ENCODE assay signal across 13 cellular contexts in the genomic region with DNA sequence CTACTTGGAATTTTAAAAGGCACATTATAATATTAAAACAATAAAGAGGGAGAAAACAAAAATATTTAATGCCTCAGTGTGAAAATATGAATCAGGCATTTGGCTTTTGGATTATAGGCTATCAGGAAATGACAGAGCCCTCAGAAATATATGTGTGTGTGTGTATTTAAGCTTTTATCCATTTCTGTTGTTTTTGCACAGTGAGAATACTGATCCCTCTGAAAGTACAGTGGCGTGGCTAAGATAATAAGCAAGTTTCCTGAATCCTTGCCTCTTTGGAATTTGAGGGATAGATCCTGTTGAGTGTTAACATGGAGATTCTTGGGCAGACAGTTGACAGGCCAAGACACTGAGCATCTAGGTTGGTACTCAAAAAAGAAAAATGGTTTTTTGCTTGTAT.
DNase-seq lines count a peak whose midpoint lies in the region; FAIRE-seq and TF ChIP-seq lines count a peak whose summit lies in the region.
"Had no signal": no experiment of that assay in that cellular context is flagged by ENCODE, and none has a peak within 500 bp of the region (broad histone marks: within the 10 kb centered on the region; RNA-seq: fewer than 3 reads in every experiment).

No MANE protein-coding gene starts in this region.

- no peaks in the 10 kb centered on the region for H3K36me3 ChIP-seq in GM23248 (ENCODE audit: low read depth)
- H3K36me3 ChIP-seq in astrocyte (ENCODE audit: insufficient read depth, low read length): no peaks in the 10 kb centered on the region
- H3K36me3 ChIP-seq in smooth muscle cell (ENCODE audit: low read depth): no peaks in the 10 kb centered on the region
- H3K36me3 ChIP-seq: BLaER1 had no signal

- H3F3A ChIP-seq in GM23248 (ENCODE audit: insufficient read depth): no peaks in the 10 kb centered on the region; the same call in 1 of the 2 replicates
- H3F3A ChIP-seq in smooth muscle cell (ENCODE audit: low read depth): no peaks in the 10 kb centered on the region

- H2AFZ ChIP-seq in GM23248 (peak overlapping the region; percentile 58; the same call in 1 of the 2 replicates), astrocyte (ENCODE audit: low read depth, low read length) (peak overlapping the region; percentile 31), smooth muscle cell (ENCODE audit: low read depth) (peak overlapping the region; percentile 52)

- no peaks in the 10 kb centered on the region for H3K36me3 Mint-ChIP-seq in astrocyte (ENCODE audit: low read depth, unreplicated experiment)
- H3K36me3 Mint-ChIP-seq: CD8-positive, alpha-beta memory T cell had no signal

- H3K27ac Mint-ChIP-seq in astrocyte (ENCODE audit: unreplicated experiment): no peak overlapping the region
- H3K27ac Mint-ChIP-seq: CD8-positive, alpha-beta memory T cell had no signal

- H3K9ac ChIP-seq in GM23248 (no peak overlapping the region), astrocyte (ENCODE audit: low read length) (no peak overlapping the region), smooth muscle cell (ENCODE audit: low read depth) (no peak overlapping the region)
- H3K9ac ChIP-seq: BLaER1 had no signal

- H3K9me2 ChIP-seq in GM23248 (ENCODE audit: insufficient read depth): no peaks in the 10 kb centered on the region

- H3K27me3 Mint-ChIP-seq in astrocyte (ENCODE audit: low read depth, unreplicated experiment): peaks cover 3% of the 10 kb centered on the region

- no peak overlapping the region for H3K4me3 ChIP-seq in GM23248
- no peak overlapping the region for H3K4me3 ChIP-seq in astrocyte (ENCODE audit: insufficient read depth, low read depth, low read length)
- no peak overlapping the region for H3K4me3 ChIP-seq in dorsolateral prefrontal cortex
- H3K4me3 ChIP-seq in smooth muscle cell: no peak overlapping the region
- H3K4me3 ChIP-seq: A549, BLaER1 had no signal

- no peak overlapping the region for H3K27ac ChIP-seq in GM23248
- H3K27ac ChIP-seq in astrocyte (ENCODE audit: low read depth, low read length): peak overlapping the region; percentile 54
- peak overlapping the region in 37 of 59 donors; percentile 1 to 82 (median 43) for H3K27ac ChIP-seq in dorsolateral prefrontal cortex
- no peak overlapping the region for H3K27ac ChIP-seq in smooth muscle cell (ENCODE audit: low read depth)
- H3K27ac ChIP-seq: A549, BLaER1, HL-60 had no signal

- H3K79me2 ChIP-seq in GM23248 (ENCODE audit: insufficient read depth) (no peaks in the 10 kb centered on the region), astrocyte (ENCODE audit: insufficient read depth, low read length) (no peaks in the 10 kb centered on the region), smooth muscle cell (ENCODE audit: low read depth) (no peaks in the 10 kb centered on the region)

- H3K9me3 ChIP-seq in GM23248 (ENCODE audit: low read depth) (no peaks in the 10 kb centered on the region), astrocyte (ENCODE audit: insufficient read depth, low read depth, low read length) (no peaks in the 10 kb centered on the region), smooth muscle cell (replicated peaks; ENCODE audit: low read depth) (no peaks in the 10 kb centered on the region)
- H3K9me3 ChIP-seq: A549, BLaER1, Caco-2 had no signal

- peak overlapping the region; percentile 15 for H3K4me2 ChIP-seq in GM23248 (ENCODE audit: unreplicated experiment)
- H3K4me2 ChIP-seq in astrocyte (ENCODE audit: low read length): no peak overlapping the region
- no peak overlapping the region for H3K4me2 ChIP-seq in smooth muscle cell
- H3K4me2 ChIP-seq: A549, BLaER1 had no signal

- TF ChIP-seq CTCF in astrocyte (IDR thresholded peaks at IDR 0.05; ENCODE audit: insufficient read depth, low read depth, low read length) (no peak), dorsolateral prefrontal cortex (IDR thresholded peaks at IDR 0.05 in 54 of 56, conservative IDR thresholded peaks at IDR 0.05 in 2 of 56; ENCODE audit: low read depth in 1 of 56, partially characterized antibody in 56 of 56) (no peak), smooth muscle cell (IDR thresholded peaks at IDR 0.05; ENCODE audit: borderline replicate concordance, insufficient read depth, poor library complexity, severe bottlenecking) (no peak)

- in situ Hi-C loops in GM23248 (cut with MboI): no loop called here
- in situ Hi-C loops in G401 (cut with HindIII; ENCODE audit: low sequenced_read_pairs): no loop called here

- H3K4me3 Mint-ChIP-seq in astrocyte (ENCODE audit: unreplicated experiment): no peak overlapping the region
- H3K4me3 Mint-ChIP-seq: CD8-positive, alpha-beta memory T cell had no signal

- H3K4me1 Mint-ChIP-seq in astrocyte (ENCODE audit: low read depth, unreplicated experiment): no peaks in the 10 kb centered on the region
- H3K4me1 Mint-ChIP-seq: CD8-positive, alpha-beta memory T cell had no signal

- WGBS in GM23248 (ENCODE audit: low coverage in 1 of 2, low lambda C conversion rate in 2 of 2, missing lambda C conversion rate in 2 of 2), 2 experiments: 97 to 100% methylated on average over 1 of the region's 1 CpG
- 37% methylated on average over 1 of the region's 1 CpG for WGBS in smooth muscle cell (ENCODE audit: low lambda C conversion rate)

- DNase-seq in GM23248 (no peak), astrocyte (ENCODE audit: low read depth) (no peak), dorsolateral prefrontal cortex (no peak), smooth muscle cell (lab: John Stamatoyannopoulos, UW; ENCODE audit: unreplicated experiment) (no peak), G401 (ENCODE audit: low spot score) (no peak), Ammon's horn (ENCODE audit: low spot score) (no peak), GOT3 (lab: John Stamatoyannopoulos, UW) (no peak)
- DNase-seq: Caco-2; CD8-positive, alpha-beta memory T cell; H7 had no signal

- peak; percentile 37 for FAIRE-seq in astrocyte (lab: Jason Lieb, UNC)
- FAIRE-seq: A549 had no signal

- H4K20me1 ChIP-seq in GM23248 (ENCODE audit: insufficient read depth) (no peaks in the 10 kb centered on the region), astrocyte (ENCODE audit: insufficient read depth, low read length) (no peaks in the 10 kb centered on the region), smooth muscle cell (ENCODE audit: low read depth) (no peaks in the 10 kb centered on the region)
- H4K20me1 ChIP-seq: BLaER1 had no signal

- H3K27me3 ChIP-seq in GM23248 (replicated peaks; ENCODE audit: insufficient read depth): no peaks in the 10 kb centered on the region
- no peaks in the 10 kb centered on the region for H3K27me3 ChIP-seq in astrocyte (ENCODE audit: insufficient read depth, low read length)
- H3K27me3 ChIP-seq in dorsolateral prefrontal cortex: no peaks in the 10 kb centered on the region
- no peaks in the 10 kb centered on the region for H3K27me3 ChIP-seq in smooth muscle cell (ENCODE audit: low read depth)
- H3K27me3 ChIP-seq: BLaER1 had no signal

- H3K4me1 ChIP-seq in GM23248 (ENCODE audit: insufficient read depth) (peaks cover 8% of the 10 kb centered on the region; the same call in 1 of the 2 replicates), astrocyte (ENCODE audit: insufficient read depth, low read length) (peaks cover 12% of the 10 kb centered on the region), smooth muscle cell (ENCODE audit: low read depth) (no peaks in the 10 kb centered on the region)
- H3K4me1 ChIP-seq: A549, BLaER1, Caco-2 had no signal

- no peaks in the 10 kb centered on the region for H3K9me3 Mint-ChIP-seq in astrocyte (ENCODE audit: unreplicated experiment)

- intact Hi-C loops in dorsolateral prefrontal cortex (cut with DNase I): loop anchor here in 1 of 2 donors (10.0 kb wide), 1 partner anchor 133 kb away; no protein-coding TSS in a partner anchor

Comparison
In these comparisons a context has a peak if more than half of its experiments do, and no peak if none do; other contexts are left out.
1. H3K27ac ChIP-seq: peak in astrocyte (single experiment) and dorsolateral prefrontal cortex (37 of 59); none in GM23248 (single experiment) and smooth muscle cell (single experiment).
2. Peak in every context shown above with its lines, with median percentiles within 50 percentile points of each other: H2AFZ ChIP-seq.